9 cellular contexts compared by ENCODE assay signal in genomic region chr6:111088668-111089003, GRCh38. TPM values are rescaled to one million over a fixed set of nuclear protein-coding genes. Genes with fewer than 3 reads are reported as not detected.
DNase-seq lines count a peak whose midpoint lies in the region; ATAC-seq, FAIRE-seq and TF ChIP-seq lines count a peak whose summit lies in the region.
"Had no signal": no experiment of that assay in that cellular context is flagged by ENCODE, and none has a peak within 500 bp of the region (broad histone marks: within the 10 kb centered on the region; RNA-seq: fewer than 3 reads in every experiment).

No MANE protein-coding gene starts in this region.

- POLR2A ChIA-PET in activated CD8-positive, alpha-beta T cell treated with anti-CD3 and anti-CD28 coated beads, Interleukin-2, amount 10 ng/mL, durations not matched to agents 7 days and 5 days (lab: Charles Lee): interaction anchor here (1.4 kb wide), 1 partner anchor 214 kb away, joined by 3 read pairs; the partner anchor contains the start of gene AMD1
- POLR2A ChIA-PET in HEK293T (lab: Yijun Ruan, JAX): no interaction called here

- H3K9me3 ChIP-seq in kidney (ENCODE audit: control insufficient read depth in 1 of 2, low read length in 2 of 2) (no peaks in the 10 kb centered on the region), stomach (no peaks in the 10 kb centered on the region)

- peaks cover 14% of the 10 kb centered on the region for H3K27me3 Mint-ChIP-seq in T-helper 2 cell treated with Interferon-gamma antibody and Interleukin-4, amounts not matched to agents 5 μg/mL and 100 μg/mL, for 36 hours (ENCODE audit: low read depth)
- peaks cover 3% of the 10 kb centered on the region for H3K27me3 Mint-ChIP-seq in activated CD8-positive, alpha-beta T cell treated with anti-CD3 and anti-CD28 coated beads, Interleukin-2, amount 10 ng/mL, durations not matched to agents 7 days and 5 days (ENCODE audit: low read depth)

- 25 to 37% (median 34%) methylated on average over 5 of the region's 5 CpGs for WGBS in stomach, 5 donors

- CTCF ChIA-PET in activated CD8-positive, alpha-beta T cell treated with anti-CD3 and anti-CD28 coated beads, Interleukin-2, amount 10 ng/mL, durations not matched to agents 7 days and 5 days (lab: Charles Lee): no interaction called here
- CTCF ChIA-PET in HEK293T (lab: Yijun Ruan, JAX): interaction anchor here (0.5 to 1.8 kb wide), 2 partner anchors 31 to 235 kb away, joined by 3 to 5 read pairs; no protein-coding TSS in a partner anchor

- H3K36me3 Mint-ChIP-seq in T-helper 2 cell treated with Interferon-gamma antibody and Interleukin-4, amounts not matched to agents 5 μg/mL and 100 μg/mL, for 36 hours (ENCODE audit: low read depth): no peaks in the 10 kb centered on the region
- H3K36me3 Mint-ChIP-seq in activated CD8-positive, alpha-beta T cell treated with anti-CD3 and anti-CD28 coated beads, Interleukin-2, amount 10 ng/mL, durations not matched to agents 7 days and 5 days (ENCODE audit: low read depth): no peaks in the 10 kb centered on the region

- TF ChIP-seq POLR2A in stomach (IDR thresholded peaks at IDR 0.05): no peak

- no peaks in the 10 kb centered on the region for H3K9me3 Mint-ChIP-seq in T-helper 2 cell treated with Interferon-gamma antibody and Interleukin-4, amounts not matched to agents 5 μg/mL and 100 μg/mL, for 36 hours
- H3K9me3 Mint-ChIP-seq in activated CD8-positive, alpha-beta T cell treated with anti-CD3 and anti-CD28 coated beads, Interleukin-2, amount 10 ng/mL, durations not matched to agents 7 days and 5 days (ENCODE audit: insufficient read depth): no peaks in the 10 kb centered on the region

- peaks cover 0 to 40% (median 15%) of the 10 kb centered on the region in 3 donors for H3K27me3 ChIP-seq in stomach

- DNase-seq in T-helper 2 cell treated with Interferon-gamma antibody and Interleukin-4, amounts not matched to agents 5 μg/mL and 100 μg/mL, for 36 hours (ENCODE audit: low spot score): no peak
- DNase-seq in T-helper 2 cell: no peak
- DNase-seq in activated CD8-positive, alpha-beta T cell treated with anti-CD3 and anti-CD28 coated beads, Interleukin-2, amount 10 ng/mL, durations not matched to agents 7 days and 5 days: no peak
- no peak for DNase-seq in kidney
- no peak for DNase-seq in stomach
- DNase-seq in GDM1 (lab: John Stamatoyannopoulos, UW): no peak
- DNase-seq in H4 (ENCODE audit: low spot score): no peak
- no peak for DNase-seq in HEK293T (ENCODE audit: extremely low spot score)

- peaks cover 20% of the 10 kb centered on the region for H3K4me1 Mint-ChIP-seq in T-helper 2 cell treated with Interferon-gamma antibody and Interleukin-4, amounts not matched to agents 5 μg/mL and 100 μg/mL, for 36 hours (ENCODE audit: low read depth)
- H3K4me1 Mint-ChIP-seq in activated CD8-positive, alpha-beta T cell treated with anti-CD3 and anti-CD28 coated beads, Interleukin-2, amount 10 ng/mL, durations not matched to agents 7 days and 5 days (ENCODE audit: low read depth): peaks cover 29% of the 10 kb centered on the region

- no peak for ATAC-seq in activated CD8-positive, alpha-beta T cell treated with anti-CD3 and anti-CD28 coated beads, Interleukin-2, amount 10 ng/mL, durations not matched to agents 7 days and 5 days

- no peak for TF ChIP-seq EP300 in stomach (IDR thresholded peaks at IDR 0.05)

- H3K4me3 Mint-ChIP-seq in T-helper 2 cell treated with Interferon-gamma antibody and Interleukin-4, amounts not matched to agents 5 μg/mL and 100 μg/mL, for 36 hours: peak overlapping the region; percentile 83
- H3K4me3 Mint-ChIP-seq in activated CD8-positive, alpha-beta T cell treated with anti-CD3 and anti-CD28 coated beads, Interleukin-2, amount 10 ng/mL, durations not matched to agents 7 days and 5 days: peak overlapping the region; percentile 89

- H3K4me1 ChIP-seq in kidney (ENCODE audit: control insufficient read depth in 1 of 2, insufficient read depth in 1 of 2, low read depth in 1 of 2, low read length in 2 of 2): peaks cover 2 to 4% of the 10 kb centered on the region in 2 donors
- peaks cover 15 to 30% (median 23%) of the 10 kb centered on the region in 4 donors for H3K4me1 ChIP-seq in stomach

- intact Hi-C loops in kidney (cut with DNase I) (no loop called here), stomach (cut with DNase I; ENCODE audit: low total_unique reads) (no loop called here)

- TF ChIP-seq CTCF in kidney (IDR thresholded peaks at IDR 0.05; ENCODE audit: borderline replicate concordance, extremely low read depth, insufficient read depth): no peak
- no peak for TF ChIP-seq CTCF in stomach (IDR thresholded peaks at IDR 0.05)

- no peak overlapping the region for H3K27ac ChIP-seq in kidney (ENCODE audit: low read depth in 2 of 2, low read length in 2 of 2)
- peak overlapping the region in 1 of 5 donors; percentile 79 for H3K27ac ChIP-seq in stomach

- H3K4me3 ChIP-seq in kidney (ENCODE audit: low read length in 2 of 2): peak overlapping the region; percentile 81 to 88
- H3K4me3 ChIP-seq in stomach: peak overlapping the region; percentile 67 to 93 (median 80)

- peak overlapping the region in 1 of 2 donors; percentile 72 for H3K9ac ChIP-seq in kidney (ENCODE audit: low read length in 2 of 2)

- no peak for FAIRE-seq in kidney (lab: Jason Lieb, UNC)
- FAIRE-seq: A204.1 had no signal

- H3K36me3 ChIP-seq in kidney (ENCODE audit: control insufficient read depth in 1 of 2, insufficient read depth in 2 of 2, low read length in 2 of 2) (no peaks in the 10 kb centered on the region), stomach (no peaks in the 10 kb centered on the region)

- no peak overlapping the region for H3K27ac Mint-ChIP-seq in T-helper 2 cell treated with Interferon-gamma antibody and Interleukin-4, amounts not matched to agents 5 μg/mL and 100 μg/mL, for 36 hours
- H3K27ac Mint-ChIP-seq in activated CD8-positive, alpha-beta T cell treated with anti-CD3 and anti-CD28 coated beads, Interleukin-2, amount 10 ng/mL, durations not matched to agents 7 days and 5 days: peak overlapping the region; percentile 82

TF ChIP-seq in HEK293T, 16 proteins besides CTCF, POLR2A, EP300 and RAD21:
- TF ChIP-seq PKNOX1 (IDR thresholded peaks at IDR 0.05): no peak
- no peak for TF ChIP-seq CTBP1 (IDR thresholded peaks at IDR 0.05; ENCODE audit: borderline replicate concordance)
- TF ChIP-seq NFRKB (IDR thresholded peaks at IDR 0.05): no peak
- no peak for TF ChIP-seq L3MBTL2 (conservative IDR thresholded peaks at IDR 0.05)
- TF ChIP-seq ELF4 (IDR thresholded peaks at IDR 0.05): no peak
- TF ChIP-seq ZNF384 (IDR thresholded peaks at IDR 0.05): no peak
- no peak for TF ChIP-seq ARNT (IDR thresholded peaks at IDR 0.05)
- TF ChIP-seq FOXA1 (IDR thresholded peaks at IDR 0.05): no peak
- TF ChIP-seq LEF1 (IDR thresholded peaks at IDR 0.05; ENCODE audit: borderline replicate concordance): no peak
- no peak for TF ChIP-seq TARDBP (IDR thresholded peaks at IDR 0.05)
- TF ChIP-seq HDGF (IDR thresholded peaks at IDR 0.05; ENCODE audit: borderline replicate concordance): no peak
- no peak for TF ChIP-seq FOXM1 (IDR thresholded peaks at IDR 0.05; ENCODE audit: borderline replicate concordance)
- TF ChIP-seq SP1 (IDR thresholded peaks at IDR 0.05): no peak
- no peak for TF ChIP-seq SUZ12 (IDR thresholded peaks at IDR 0.05)
- no peak for TF ChIP-seq FOXK2 (IDR thresholded peaks at IDR 0.05)
- TF ChIP-seq BHLHE40 (IDR thresholded peaks at IDR 0.05; ENCODE audit: borderline replicate concordance): no peak

RNA-seq across cellular contexts. Expression of gene SLC16A10, which starts 1.3 kb away (rescaled TPM):
- 1 to 10 TPM; 6.3 to 6.4 TPM for total RNA-seq in activated CD8-positive, alpha-beta T cell treated with anti-CD3 and anti-CD28 coated beads, Interleukin-2, amount 10 ng/mL, durations not matched to agents 7 days and 5 days
- total RNA-seq in kidney: 3.7 TPM
- polyA plus RNA-seq in kidney (ENCODE audit: insufficient read depth, low read depth, low replicate concordance): 5.9 TPM
- 100 to 1,000 TPM in 1 of 5 donors, 10 to 100 TPM in 3, 1 to 10 TPM in 1; 4.9 to 206 (median 14.6) TPM for total RNA-seq in stomach
- polyA plus RNA-seq in stomach: 1 to 10 TPM in 2 of 3 donors, under 1 TPM in 1; 0.46 to 2.2 (median 2.1) TPM
- total RNA-seq in H4 (2014; rRNA removed; shearing (Covaris generic)): 1.9 and 3.5 TPM in 2 replicates
